ENCODE assay signal across 8 cellular contexts in genomic region chr6:32087574-32088486, GRCh38. TPM values are rescaled to one million over a fixed set of nuclear protein-coding genes. Genes with fewer than 3 reads are reported as not detected.
DNase-seq lines count a peak whose midpoint lies in the region; ATAC-seq and TF ChIP-seq lines count a peak whose summit lies in the region.

No MANE protein-coding gene starts in this region.

- no peak overlapping the region for H3K27ac Mint-ChIP-seq in natural killer cell treated with Interleukin-12 subunit alpha and Interleukin-12 subunit beta and Interleukin-15 and Interleukin-18, amount 100 ng/mL, for 72 hours

- H3K36me3 Mint-ChIP-seq in natural killer cell treated with Interleukin-12 subunit alpha and Interleukin-12 subunit beta and Interleukin-15 and Interleukin-18, amount 100 ng/mL, for 72 hours, result no peaks in the 10 kb centered on the region

- no peak overlapping the region for H3K9ac ChIP-seq in subcutaneous abdominal adipose tissue (ENCODE audit: low read length in 5 of 5)

- peak; percentile 60 for TF ChIP-seq CTCF in GM12872 (IDR thresholded peaks at IDR 0.05; ENCODE audit: insufficient read depth, low read depth, low read length)

- peak; percentile 76 to 84 for ATAC-seq in natural killer cell treated with Interleukin-12 subunit alpha and Interleukin-12 subunit beta and Interleukin-15 and Interleukin-18, amount 100 ng/mL, for 72 hours

- H3K27ac ChIP-seq in esophagus (ENCODE audit: low read depth in 2 of 2, low read length in 1 of 2), result peak overlapping the region; percentile 54 to 58
- peak overlapping the region; percentile 37 for H3K27ac ChIP-seq in subcutaneous abdominal adipose tissue (ENCODE audit: low read depth, low read length)

- peak overlapping the region in 1 of 2 donors; percentile 4 for H3K4me3 ChIP-seq in esophagus (ENCODE audit: low read depth in 1 of 2, low read length in 2 of 2)
- no peak overlapping the region for H3K4me3 ChIP-seq in subcutaneous abdominal adipose tissue (ENCODE audit: low read depth in 1 of 5, low read length in 5 of 5)

- no peaks in the 10 kb centered on the region for H3K36me3 ChIP-seq in esophagus (ENCODE audit: control insufficient read depth in 2 of 2, insufficient read depth in 2 of 2, low read length in 1 of 2)
- H3K36me3 ChIP-seq in subcutaneous abdominal adipose tissue (ENCODE audit: control insufficient read depth in 5 of 5, insufficient read depth in 5 of 5, low read length in 5 of 5), result peaks cover 0 to 58% (median 13%) of the 10 kb centered on the region in 5 donors

- H3K4me1 ChIP-seq in esophagus (ENCODE audit: control insufficient read depth in 2 of 2, insufficient read depth in 2 of 2, low read length in 1 of 2), result peaks cover 0 to 11% of the 10 kb centered on the region in 2 donors
- H3K4me1 ChIP-seq in subcutaneous abdominal adipose tissue (ENCODE audit: control insufficient read depth in 5 of 5, insufficient read depth in 5 of 5, low read length in 5 of 5), result peaks cover 0 to 33% (median 14%) of the 10 kb centered on the region in 5 donors

- no peaks in the 10 kb centered on the region for H3K9me3 Mint-ChIP-seq in natural killer cell treated with Interleukin-12 subunit alpha and Interleukin-12 subunit beta and Interleukin-15 and Interleukin-18, amount 100 ng/mL, for 72 hours

- H3K4me3 Mint-ChIP-seq in natural killer cell treated with Interleukin-12 subunit alpha and Interleukin-12 subunit beta and Interleukin-15 and Interleukin-18, amount 100 ng/mL, for 72 hours, result no peak overlapping the region

- DNase-seq in NCI-H748 treated with DMSO at 0.1 percent for 48 hours (lab: John Stamatoyannopoulos, UW) (peak; percentile 49), NCI-H1417 (lab: John Stamatoyannopoulos, UW) (no peak), pons (ENCODE audit: low spot score) (no peak)
- DNase-seq in activated CD8-positive, alpha-beta memory T cell treated with anti-CD3 and anti-CD28 coated beads, Interleukin-2, amount 50 U/mL, for 4 hours, result peak; percentile 70
- DNase-seq in natural killer cell treated with Interleukin-12 subunit alpha and Interleukin-12 subunit beta and Interleukin-15 and Interleukin-18, amount 100 ng/mL, for 72 hours (ENCODE audit: low spot score), result no peak

- H3K9me3 ChIP-seq in esophagus (ENCODE audit: control insufficient read depth in 2 of 2, insufficient read depth in 1 of 2, low read depth in 1 of 2, low read length in 1 of 2) (no peaks in the 10 kb centered on the region), subcutaneous abdominal adipose tissue (ENCODE audit: control insufficient read depth in 5 of 5, low read length in 5 of 5) (no peaks in the 10 kb centered on the region)

- H3K27me3 Mint-ChIP-seq in natural killer cell treated with Interleukin-12 subunit alpha and Interleukin-12 subunit beta and Interleukin-15 and Interleukin-18, amount 100 ng/mL, for 72 hours, result peaks cover 39 to 44% of the 10 kb centered on the region in 2 donors

- peaks cover 8 to 10% of the 10 kb centered on the region in 2 donors for H3K4me1 Mint-ChIP-seq in natural killer cell treated with Interleukin-12 subunit alpha and Interleukin-12 subunit beta and Interleukin-15 and Interleukin-18, amount 100 ng/mL, for 72 hours (ENCODE audit: low read depth in 2 of 2)

- 13 to 20% methylated on average over 35 to 50 of the region's 50 CpGs for WGBS in esophagus, 2 donors

- H3K27me3 ChIP-seq in esophagus (ENCODE audit: control insufficient read depth in 1 of 2, insufficient read depth in 2 of 2, low read length in 2 of 2) (no peaks in the 10 kb centered on the region), subcutaneous abdominal adipose tissue (ENCODE audit: control insufficient read depth in 5 of 5, insufficient read depth in 4 of 5, low read length in 5 of 5) (peaks cover 0 to 25% (median 10%) of the 10 kb centered on the region in 5 donors)

RNA-seq across cellular contexts. Expression of gene TNXB, which starts 21.3 kb away (rescaled TPM):
- polyA plus RNA-seq in esophagus, result 10 to 100 TPM; 14.8 to 15.5 TPM
- 1 to 10 TPM; 3.8 to 6.7 TPM for total RNA-seq in natural killer cell treated with Interleukin-12 subunit alpha and Interleukin-12 subunit beta and Interleukin-15 and Interleukin-18, amount 100 ng/mL, for 72 hours

RNA-seq across cellular contexts. Expression of gene ATF6B, which starts 40.2 kb away (rescaled TPM):
- polyA plus RNA-seq in esophagus, result 10 to 100 TPM; 47.5 to 60.2 TPM
- total RNA-seq in natural killer cell treated with Interleukin-12 subunit alpha and Interleukin-12 subunit beta and Interleukin-15 and Interleukin-18, amount 100 ng/mL, for 72 hours, result 100 to 1,000 TPM; 125 to 132 TPM

RNA-seq across cellular contexts. Expression of gene FKBPL, which starts 42.3 kb away (rescaled TPM):
- 10 to 100 TPM in 1 of 2 donors, 1 to 10 TPM in 1; 8.1 to 13.7 TPM for polyA plus RNA-seq in esophagus
- 1 to 10 TPM; 5.5 to 6.0 TPM for total RNA-seq in natural killer cell treated with Interleukin-12 subunit alpha and Interleukin-12 subunit beta and Interleukin-15 and Interleukin-18, amount 100 ng/mL, for 72 hours

RNA-seq across cellular contexts. Expression of gene CYP21A2, which starts 49.6 kb away (rescaled TPM):
- polyA plus RNA-seq in esophagus, result under 1 TPM; 0.43 to 0.47 TPM
- total RNA-seq in natural killer cell treated with Interleukin-12 subunit alpha and Interleukin-12 subunit beta and Interleukin-15 and Interleukin-18, amount 100 ng/mL, for 72 hours, result 1 to 10 TPM in 1 of 2 donors, not detected in 1; 1.3 TPM

Comparison
In these comparisons a context has a peak if more than half of its experiments do, and no peak if none do; other contexts are left out.
1. DNase-seq: peak in NCI-H748 treated with DMSO at 0.1 percent for 48 hours (single experiment) and activated CD8-positive, alpha-beta memory T cell treated with anti-CD3 and anti-CD28 coated beads, Interleukin-2, amount 50 U/mL, for 4 hours (single experiment); none in natural killer cell treated with Interleukin-12 subunit alpha and Interleukin-12 subunit beta and Interleukin-15 and Interleukin-18, amount 100 ng/mL, for 72 hours (single experiment), NCI-H1417 (0 of 3) and pons (single experiment).